Comparison of ENCODE assay signal across 8 cellular contexts in the genomic region with DNA sequence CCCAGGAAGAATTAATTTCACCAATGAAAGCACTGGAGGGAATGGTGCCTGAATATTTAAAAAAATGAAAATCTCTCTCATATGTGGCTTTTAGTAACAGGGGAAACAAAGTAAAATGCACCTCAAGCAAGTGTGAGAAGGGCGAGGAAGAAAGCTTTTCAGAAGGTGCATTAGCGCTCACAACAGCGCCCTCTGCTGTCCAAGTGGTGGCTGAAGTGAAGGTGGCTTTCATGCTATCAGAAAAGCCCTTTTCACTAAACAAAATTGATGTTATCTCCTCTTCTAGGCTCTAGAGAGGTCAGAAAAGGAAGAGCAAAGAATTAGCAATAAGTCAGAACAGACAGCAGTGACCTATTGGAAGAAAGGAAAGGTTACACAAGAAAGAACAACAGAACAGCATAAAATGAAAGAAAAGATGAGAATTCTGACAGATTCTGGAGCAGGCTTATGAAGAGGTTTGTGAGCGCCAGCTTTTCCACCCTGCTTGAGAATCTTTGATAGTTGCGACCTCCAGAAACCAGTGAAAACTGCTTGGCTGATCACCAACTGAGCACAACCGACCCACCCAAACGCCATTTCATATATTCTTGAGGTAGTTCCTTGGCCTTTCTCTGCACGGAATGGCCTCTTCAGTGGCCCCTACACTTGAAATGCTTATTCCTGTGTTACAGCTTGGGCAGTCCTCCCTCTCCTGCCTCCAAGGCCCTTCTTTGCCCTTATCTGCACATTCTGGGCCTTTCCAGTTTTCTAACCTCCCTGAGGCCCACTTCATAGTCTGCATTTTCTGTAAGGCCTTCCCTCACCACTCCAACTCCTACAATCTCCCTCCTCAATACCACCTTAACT. TPM values are rescaled to one million over a fixed set of nuclear protein-coding genes. Genes with fewer than 3 reads are reported as not detected.
DNase-seq lines count a peak whose midpoint lies in the region; ATAC-seq, FAIRE-seq and TF ChIP-seq lines count a peak whose summit lies in the region.

No MANE protein-coding gene starts in this region.

- peak; percentile 65 to 79 (median 78) for TF ChIP-seq CTCF in K562 (IDR thresholded peaks at IDR 0.05 in 2 of 3, conservative IDR thresholded peaks at IDR 0.05 in 1 of 3; ENCODE audit: insufficient read depth in 2 of 3, low read depth in 1 of 3, low read length in 3 of 3)

- no peak overlapping the region for H3K4me3 ChIP-seq in K562

- ATAC-seq in GM21390 (IDR thresholded peaks at IDR 0.05; ENCODE audit: unreplicated experiment), result peak; percentile 80
- ATAC-seq in K562, result peak; percentile 91

- H3K9me1 ChIP-seq in K562 (ENCODE audit: control insufficient read depth, insufficient read depth, low read length), result no peaks in the 10 kb centered on the region

- H4K20me1 ChIP-seq in K562 (replicated peaks; ENCODE audit: control insufficient read depth, insufficient read depth, low read length), result no peaks in the 10 kb centered on the region

- H3K9ac ChIP-seq in K562 (ENCODE audit: insufficient read depth in 1 of 2, low read depth in 2 of 2, low read length in 2 of 2), result no peak overlapping the region

- H3K9me3 ChIP-seq in K562 (replicated peaks; ENCODE audit: control insufficient read depth, insufficient read depth, low read depth, low read length), result no peaks in the 10 kb centered on the region

- no peak for TF ChIP-seq EP300 in K562 (IDR thresholded peaks at IDR 0.05; ENCODE audit: low read length)

- H3K4me2 ChIP-seq in K562 (ENCODE audit: insufficient read depth, low read length), result no peak overlapping the region

- POLR2A ChIA-PET in K562 (lab: Yijun Ruan, JAX), result interaction anchor here (0.5 kb wide), 1 partner anchor 69 kb away, joined by 3 read pairs; no protein-coding TSS in a partner anchor

- no peaks in the 10 kb centered on the region for H3K36me3 ChIP-seq in K562 (ENCODE audit: control insufficient read depth, insufficient read depth, low read length)

- no TSS peak for BruUV-seq in K562 (replicated peaks; lab: Mats Ljungman, UMichigan)

- H2AFZ ChIP-seq in K562 (ENCODE audit: low read depth, low read length), result no peak overlapping the region

- TF ChIP-seq RAD21 in K562 (CRISPR knock-in tag; conservative IDR thresholded peaks at IDR 0.05 in 1 of 2, IDR thresholded peaks at IDR 0.05 in 1 of 2), result peak; percentile 42 to 62; a peak in 3 of 4 replicates

- H3K4me1 ChIP-seq in K562 (replicated peaks in 1 of 2; ENCODE audit: control insufficient read depth in 2 of 2, insufficient read depth in 2 of 2, low read length in 2 of 2), result no peaks in the 10 kb centered on the region

- peak; percentile 38 for FAIRE-seq in TTC549 (lab: Jason Lieb, UNC)
- FAIRE-seq in K562 (lab: Jason Lieb, UNC), result peak; percentile 87

- no peaks in the 10 kb centered on the region for H3K79me2 ChIP-seq in K562 (ENCODE audit: control insufficient read depth, insufficient read depth, low read length)

- intact Hi-C loops in K562 (cut with micrococcal nuclease), result loop anchor here (2.0 kb wide), 1 partner anchor 550 kb away; no protein-coding TSS in a partner anchor

- CTCF ChIA-PET in K562 (lab: Yijun Ruan, JAX; ENCODE audit: low intra/inter-chr PET ratio), result interaction anchor here (1.2 to 1.6 kb wide), 2 partner anchors 46 to 550 kb away, joined by 4 to 6 read pairs; no protein-coding TSS in a partner anchor

- TF ChIP-seq POLR2A in K562 (conservative IDR thresholded peaks at IDR 0.05), result no peak

- WGBS in K562 (ENCODE audit: insufficient coverage, low coverage, missing lambda C conversion rate), result 11% methylated on average over 8 of the region's 8 CpGs

- in situ Hi-C loops in K562 (cut with MboI), result no loop called here

- DNase-seq in CMK (ENCODE audit: low read depth), result peak; percentile 52
- peak; percentile 49 for DNase-seq in LoVo (ENCODE audit: low spot score)
- peak; percentile 52 to 75 (median 62) for DNase-seq in K562 (ENCODE audit: extremely low read depth in 1 of 4, low spot score in 3 of 4)
- peak; percentile 74 for DNase-seq in islet precursor cell
- DNase-seq in stimulated activated CD4-positive, alpha-beta T cell treated with anti-CD3 and anti-CD28 coated beads, Interleukin-1b, Interleukin-23, amount 100 ng/mL, for 4 hours (ENCODE audit: low read depth in 2 of 2), result peak; percentile 63 to 66
- DNase-seq in NCI-H2227 (lab: John Stamatoyannopoulos, UW; ENCODE audit: unreplicated experiment), result no peak

- H3K27me3 ChIP-seq in K562 (ENCODE audit: control insufficient read depth in 2 of 2, insufficient read depth in 2 of 2, low read length in 2 of 2), result no peaks in the 10 kb centered on the region

- H3K27ac ChIP-seq in K562 (ENCODE audit: extremely low read depth, low read depth, low read length), result no peak overlapping the region

TF ChIP-seq in K562, 482 proteins besides CTCF, POLR2A, EP300 and RAD21:
- TF ChIP-seq ASH1L (IDR thresholded peaks at IDR 0.05; ENCODE audit: borderline replicate concordance, low read depth, partially characterized antibody), result no peak
- no peak for TF ChIP-seq NCOR1 (IDR thresholded peaks at IDR 0.05)
- 0 out of 2 replicates have a peak, but pooled peaks have one; percentile 22 for TF ChIP-seq KLF16 (IDR thresholded peaks at IDR 0.05)
- no peak for TF ChIP-seq HNRNPUL1 (IDR thresholded peaks at IDR 0.05; ENCODE audit: low read length)
- TF ChIP-seq SMC3 (conservative IDR thresholded peaks at IDR 0.05; ENCODE audit: insufficient read depth, low read depth, low read length), result peak; percentile 53; the same call in 1 of the 2 replicates

RNA-seq across cellular contexts. Expression of a gene that starts 45.3 kb away (rescaled TPM):
- total RNA-seq in K562 (2011; cell fraction: chromatin; rRNA removed; ENCODE audit: low replicate concordance), result not detected in 2 replicates
- not detected in 2 replicates for total RNA-seq in K562 (2011; cell fraction: nucleolus; rRNA removed)
- not detected in 2 replicates for total RNA-seq in K562 (2011; cell fraction: nucleoplasm; rRNA removed)
- total RNA-seq in K562 (2014; rRNA removed), result not detected in 2 replicates
- total RNA-seq in K562 (2014; rRNA removed; fragmentation: Illumina TruSeq; extraction: Trizol), result not detected in 2 replicates
- total RNA-seq in K562 (2015; rRNA removed; fragmentation: Illumina TruSeq; extraction: Trizol), result not detected in 2 replicates
- 0.07 TPM in 1 of 2 replicates, not detected in the other for total RNA-seq in K562 (2021)
- polyA plus RNA-seq in K562 (2011; rRNA removed), result not detected in 2 replicates
- polyA plus RNA-seq in K562 (2011; cell fraction: cytosol; rRNA removed), result not detected in 2 replicates
- polyA plus RNA-seq in K562 (2011; cell fraction: nucleus; rRNA removed), result not detected in 2 replicates
- not detected in 2 replicates for polyA plus RNA-seq in K562 (2012)
- not detected in 2 replicates for polyA plus RNA-seq in K562 (2014; fragmentation: Illumina TruSeq; extraction: Trizol)
- not detected for polyA plus RNA-seq in K562 (2014; fragmentation: Nextera tagmentation; extraction: Ambion mirVana)
- not detected in 2 replicates for polyA plus RNA-seq in K562 (2014; rRNA removed)
- polyA minus RNA-seq in K562 (2011; rRNA and poly(A)+ RNA removed), result not detected in 2 replicates
- polyA minus RNA-seq in K562 (2011; cell fraction: cytosol; rRNA and poly(A)+ RNA removed), result not detected in 2 replicates
- polyA minus RNA-seq in K562 (2011; cell fraction: nucleus; rRNA and poly(A)+ RNA removed), result not detected in 2 replicates
